Comparison of ENCODE assay signal across 1 cellular context in the genomic region with DNA sequence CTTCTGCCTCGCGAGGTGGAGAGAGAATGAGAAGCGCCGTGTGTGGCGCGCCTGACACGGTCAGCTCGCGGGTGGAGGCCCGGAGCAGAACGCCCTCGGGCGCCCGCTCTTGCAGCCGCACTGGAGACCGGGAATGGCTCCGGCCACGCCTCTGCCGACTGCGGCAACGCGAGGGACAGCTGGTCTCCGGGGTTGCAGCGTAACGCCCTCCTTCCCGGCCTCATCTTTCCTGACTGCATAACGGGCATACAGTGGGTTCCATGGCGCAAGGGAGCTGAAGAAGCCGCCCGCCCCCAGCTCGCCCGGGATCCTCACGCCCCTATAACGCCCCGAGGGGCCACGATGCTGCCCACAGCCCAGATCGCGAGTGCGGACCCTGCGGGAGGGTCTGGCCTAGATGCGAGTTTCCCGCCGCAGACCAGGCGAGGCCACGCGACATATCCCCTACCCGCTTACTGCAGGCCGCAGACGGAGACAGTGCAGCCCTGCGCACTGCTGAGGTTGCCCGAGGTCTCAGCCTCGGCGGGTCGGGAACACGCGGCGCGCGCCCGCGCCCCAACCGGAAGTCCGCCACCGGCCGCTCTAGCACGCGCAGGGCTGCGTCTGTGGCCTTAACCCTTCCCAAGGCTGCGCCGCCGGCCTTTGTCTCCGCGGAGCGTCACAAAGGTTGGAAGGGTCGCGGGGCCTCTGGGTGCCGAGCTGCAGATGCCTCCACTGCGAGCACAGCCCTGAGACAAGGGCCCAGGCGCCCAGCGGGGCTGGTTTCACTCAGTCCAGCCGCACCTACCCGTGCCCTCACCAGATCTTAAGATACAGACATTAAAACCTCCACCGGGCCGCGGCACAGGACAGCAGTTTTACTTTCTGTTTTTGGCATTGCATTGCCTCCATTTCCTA.
TF ChIP-seq lines count a peak whose summit lies in the region.

No MANE protein-coding gene starts in this region.

TF ChIP-seq in Ishikawa, 13 proteins besides CTCF, POLR2A, EP300 and RAD21 (continued from another document):
- TF ChIP-seq REST (IDR thresholded peaks at IDR 0.05; ENCODE audit: low read depth): no peak
- TF ChIP-seq TAF1 (IDR thresholded peaks at IDR 0.05; ENCODE audit: low read depth): peak; percentile 97
- TF ChIP-seq EGR1 (IDR thresholded peaks at IDR 0.05): peak; percentile 19; the same call in 1 of the 2 replicates
- peak; percentile 51; the same call in 1 of the 2 replicates for TF ChIP-seq CREB1 (IDR thresholded peaks at IDR 0.05; ENCODE audit: low read depth)
- TF ChIP-seq CEBPB (IDR thresholded peaks at IDR 0.05): peak; percentile 2; the same call in 1 of the 2 replicates
- no peak; the same call in 1 of the 2 replicates for TF ChIP-seq YY1 (IDR thresholded peaks at IDR 0.05; ENCODE audit: low read depth)
- TF ChIP-seq TCF12 (IDR thresholded peaks at IDR 0.05; ENCODE audit: low read depth): peak; percentile 72
- no peak; the same call in 1 of the 2 replicates for TF ChIP-seq TEAD4 (IDR thresholded peaks at IDR 0.05)
- TF ChIP-seq, protein P1, sequence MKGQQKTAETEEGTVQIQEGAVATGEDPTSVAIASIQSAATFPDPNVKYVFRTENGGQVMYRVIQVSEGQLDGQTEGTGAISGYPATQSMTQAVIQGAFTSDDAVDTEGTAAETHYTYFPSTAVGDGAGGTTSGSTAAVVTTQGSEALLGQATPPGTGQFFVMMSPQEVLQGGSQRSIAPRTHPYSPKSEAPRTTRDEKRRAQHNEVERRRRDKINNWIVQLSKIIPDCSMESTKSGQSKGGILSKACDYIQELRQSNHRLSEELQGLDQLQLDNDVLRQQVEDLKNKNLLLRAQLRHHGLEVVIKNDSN (IDR thresholded peaks at IDR 0.05): peak; percentile 46
